30 cellular contexts compared by ENCODE assay signal in the genomic region with DNA sequence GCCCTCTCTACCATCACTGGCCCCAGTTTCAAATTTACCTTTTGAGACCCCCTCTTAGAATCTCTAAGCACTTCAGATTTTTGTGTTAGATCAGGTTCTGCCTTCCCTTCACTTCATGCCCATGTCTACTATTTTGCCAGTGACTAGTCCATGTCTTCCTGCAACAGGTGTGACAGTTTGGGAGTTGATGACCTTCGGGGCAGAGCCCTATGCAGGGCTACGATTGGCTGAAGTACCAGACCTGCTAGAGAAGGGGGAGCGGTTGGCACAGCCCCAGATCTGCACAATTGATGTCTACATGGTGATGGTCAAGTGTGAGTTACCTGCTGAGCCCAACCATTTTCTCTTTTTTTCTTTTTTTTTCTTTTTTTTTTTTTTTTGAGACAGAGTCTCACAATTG.
"Had no signal": no experiment of that assay in that cellular context is flagged by ENCODE, and none has a peak within 500 bp of the region (broad histone marks: within the 10 kb centered on the region; RNA-seq: fewer than 3 reads in every experiment).

No MANE protein-coding gene starts in this region.

- H3K27ac Mint-ChIP-seq: activated CD4-positive, alpha-beta memory T cell treated with anti-CD3 and anti-CD28 coated beads, Interleukin-2, amount 10 ng/mL, durations not matched to agents 7 days and 5 days; activated CD4-positive, alpha-beta T cell treated with anti-CD3 and anti-CD28 coated beads for 36 hours; activated naive CD4-positive, alpha-beta T cell treated with anti-CD3 and anti-CD28 coated beads, Interleukin-2, amount 10 ng/mL, durations not matched to agents 7 days and 5 days; activated naive CD8-positive, alpha-beta T cell treated with anti-CD3 and anti-CD28 coated beads, Interleukin-2, amount 10 ng/mL, durations not matched to agents 7 days and 5 days; activated T-cell treated with anti-CD3 and anti-CD28 coated beads, Interleukin-2, amount 50 U/mL, for 24 hours; activated T-cell treated with anti-CD3 and anti-CD28 coated beads, Interleukin-2, amount 50 U/mL, for 72 hours; brain; endodermal cell had no signal

- H3K27ac ChIP-seq: ascending aorta, breast epithelium, cardiac muscle cell, colonic mucosa, gastrocnemius medialis, heart left ventricle had no signal

- H3K9me3 Mint-ChIP-seq: activated CD4-positive, alpha-beta T cell treated with anti-CD3 and anti-CD28 coated beads, Interleukin-2, amount 10 ng/mL, durations not matched to agents 7 days and 5 days; activated naive CD4-positive, alpha-beta T cell treated with anti-CD3 and anti-CD28 coated beads, Interleukin-2, amount 10 ng/mL, durations not matched to agents 7 days and 5 days; activated naive CD4-positive, alpha-beta T cell treated with anti-CD3 and anti-CD28 coated beads, Interleukin-2, amount 50 U/mL, for 72 hours; activated naive CD8-positive, alpha-beta T cell treated with anti-CD3 and anti-CD28 coated beads, Interleukin-2, amount 10 ng/mL, durations not matched to agents 7 days and 5 days; activated T-cell treated with anti-CD3 and anti-CD28 coated beads, Interleukin-2, amount 50 U/mL, for 24 hours; activated T-cell treated with anti-CD3 and anti-CD28 coated beads, Interleukin-2, amount 50 U/mL, for 72 hours; endodermal cell had no signal

- H3K4me3 Mint-ChIP-seq: activated CD4-positive, alpha-beta memory T cell treated with anti-CD3 and anti-CD28 coated beads, Interleukin-2, amount 10 ng/mL, durations not matched to agents 7 days and 5 days; activated CD4-positive, alpha-beta T cell treated with anti-CD3 and anti-CD28 coated beads for 36 hours; activated CD4-positive, alpha-beta T cell treated with anti-CD3 and anti-CD28 coated beads, Interleukin-2, amount 10 ng/mL, durations not matched to agents 7 days and 5 days; activated naive CD4-positive, alpha-beta T cell treated with anti-CD3 and anti-CD28 coated beads, Interleukin-2, amount 10 ng/mL, durations not matched to agents 7 days and 5 days; activated naive CD8-positive, alpha-beta T cell treated with anti-CD3 and anti-CD28 coated beads, Interleukin-2, amount 10 ng/mL, durations not matched to agents 7 days and 5 days; activated T-cell treated with anti-CD3 and anti-CD28 coated beads, Interleukin-2, amount 50 U/mL, for 24 hours; activated T-cell treated with anti-CD3 and anti-CD28 coated beads, Interleukin-2, amount 50 U/mL, for 72 hours; brain; endodermal cell had no signal

- H3K4me3 ChIP-seq: ascending aorta, breast epithelium, cardiac muscle cell, colonic mucosa, gastrocnemius medialis, heart left ventricle had no signal

- H3K27me3 Mint-ChIP-seq: activated CD4-positive, alpha-beta T cell treated with anti-CD3 and anti-CD28 coated beads for 36 hours; activated T-cell treated with anti-CD3 and anti-CD28 coated beads, Interleukin-2, amount 50 U/mL, for 24 hours had no signal

- H3K4me1 ChIP-seq: ascending aorta, breast epithelium, colonic mucosa had no signal

- H3K36me3 Mint-ChIP-seq: activated naive CD4-positive, alpha-beta T cell treated with anti-CD3 and anti-CD28 coated beads, Interleukin-2, amount 10 ng/mL, durations not matched to agents 7 days and 5 days; activated naive CD4-positive, alpha-beta T cell treated with anti-CD3 and anti-CD28 coated beads, Interleukin-2, amount 50 U/mL, for 72 hours had no signal

- DNase-seq: activated CD4-positive, alpha-beta memory T cell treated with anti-CD3 and anti-CD28 coated beads, Interleukin-2, amount 10 ng/mL, durations not matched to agents 7 days and 5 days; activated CD4-positive, alpha-beta T cell treated with anti-CD3 and anti-CD28 coated beads for 36 hours; activated CD4-positive, alpha-beta T cell treated with anti-CD3 and anti-CD28 coated beads, Interleukin-2, amount 10 ng/mL, durations not matched to agents 7 days and 5 days; activated CD4-positive, alpha-beta T cell treated with anti-CD3 and anti-CD28 coated beads, Interleukin-2, amount 50 U/mL, for 4 hours; activated CD4-positive, CD25-positive, alpha-beta regulatory T cell; activated CD4-positive, CD25-positive, alpha-beta regulatory T cell treated with anti-CD3 and anti-CD28 coated beads, Interleukin-2, amount 50 U/mL, for 72 hours; activated CD8-positive, alpha-beta memory T cell treated with anti-CD3 and anti-CD28 coated beads, Interleukin-2, amount 50 U/mL, for 48 hours; activated gamma-delta T cell; activated naive CD4-positive, alpha-beta T cell; activated naive CD4-positive, alpha-beta T cell treated with anti-CD3 and anti-CD28 coated beads, Interleukin-2, amount 10 ng/mL, durations not matched to agents 7 days and 5 days; activated naive CD8-positive, alpha-beta T cell treated with anti-CD3 and anti-CD28 coated beads, Interleukin-2, amount 10 ng/mL, durations not matched to agents 7 days and 5 days; activated T-cell treated with anti-CD3 and anti-CD28 coated beads for 4 hours; activated T-cell treated with anti-CD3 and anti-CD28 coated beads, Interleukin-2, amount 50 U/mL, for 24 hours; activated T-cell treated with anti-CD3 and anti-CD28 coated beads, Interleukin-2, amount 50 U/mL, for 72 hours; central memory CD4-positive, alpha-beta T cell; cerebellar nuclear complex; colonic mucosa; effector CD8-positive, alpha-beta T cell; endodermal cell; foreskin fibroblast; gastrocnemius medialis; glutamatergic neuron; heart left ventricle; T-helper 2 cell had no signal

- ATAC-seq: activated CD4-positive, alpha-beta T cell treated with anti-CD3 and anti-CD28 coated beads for 36 hours; activated naive CD4-positive, alpha-beta T cell treated with anti-CD3 and anti-CD28 coated beads, Interleukin-2, amount 50 U/mL, for 72 hours; activated T-cell treated with anti-CD3 and anti-CD28 coated beads, Interleukin-2, amount 50 U/mL, for 72 hours; esophagus mucosa; gastrocnemius medialis; heart left ventricle had no signal

- H3K27me3 ChIP-seq: ascending aorta, breast epithelium, cardiac muscle cell, colonic mucosa, gastrocnemius medialis had no signal

- H3K9me3 ChIP-seq: ascending aorta, breast epithelium, colonic mucosa, gastrocnemius medialis, heart left ventricle had no signal

- H3K36me3 ChIP-seq: ascending aorta, breast epithelium, cardiac muscle cell, colonic mucosa, gastrocnemius medialis, heart left ventricle had no signal
